8 cellular contexts compared by ENCODE assay signal in the genomic region with DNA sequence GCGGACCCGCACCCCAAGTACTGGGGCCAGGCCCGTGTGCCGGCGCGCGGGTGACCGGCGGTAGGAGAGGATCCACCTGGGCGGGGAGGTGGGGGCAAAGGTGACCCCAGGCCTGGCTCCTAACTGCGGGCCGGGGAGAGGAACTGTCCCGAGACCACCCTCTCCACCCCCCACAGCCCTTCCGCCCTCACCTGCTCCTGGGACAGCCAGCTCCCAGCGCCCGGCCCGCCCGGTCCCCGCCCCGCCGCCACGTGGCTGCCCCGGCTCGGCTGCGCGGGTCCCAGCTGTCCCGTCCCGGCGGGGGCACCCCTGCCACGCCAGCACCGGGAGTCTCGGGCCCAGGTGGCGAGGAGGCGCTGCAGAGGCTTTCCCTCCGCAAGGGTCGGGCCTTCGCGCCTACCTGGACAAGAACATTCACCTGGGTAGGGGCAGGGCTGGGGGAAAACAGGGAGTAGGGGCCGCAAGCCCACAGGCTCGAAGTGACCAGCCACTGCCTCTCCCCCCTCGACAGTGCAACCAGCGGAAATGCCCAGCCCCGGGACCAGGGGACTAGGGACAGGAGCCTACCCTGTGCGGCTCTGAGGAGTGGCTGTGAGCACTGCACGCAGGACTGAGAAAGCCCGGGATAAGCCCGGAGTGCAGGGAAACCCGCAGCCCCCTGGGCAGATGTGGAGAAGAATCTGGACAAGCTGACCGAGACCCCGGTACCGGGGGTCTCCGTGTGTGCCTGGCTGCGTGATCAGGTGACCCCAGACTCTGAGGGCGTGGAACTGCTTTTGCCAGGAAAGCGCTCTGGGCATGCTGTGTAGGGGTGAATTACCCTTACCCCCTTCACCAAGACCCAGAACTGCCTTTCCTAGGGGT. TPM values are rescaled to one million over a fixed set of nuclear protein-coding genes. Genes with fewer than 3 reads are reported as not detected.
DNase-seq lines count a peak whose midpoint lies in the region; ATAC-seq and TF ChIP-seq lines count a peak whose summit lies in the region.

A gene with protein sequence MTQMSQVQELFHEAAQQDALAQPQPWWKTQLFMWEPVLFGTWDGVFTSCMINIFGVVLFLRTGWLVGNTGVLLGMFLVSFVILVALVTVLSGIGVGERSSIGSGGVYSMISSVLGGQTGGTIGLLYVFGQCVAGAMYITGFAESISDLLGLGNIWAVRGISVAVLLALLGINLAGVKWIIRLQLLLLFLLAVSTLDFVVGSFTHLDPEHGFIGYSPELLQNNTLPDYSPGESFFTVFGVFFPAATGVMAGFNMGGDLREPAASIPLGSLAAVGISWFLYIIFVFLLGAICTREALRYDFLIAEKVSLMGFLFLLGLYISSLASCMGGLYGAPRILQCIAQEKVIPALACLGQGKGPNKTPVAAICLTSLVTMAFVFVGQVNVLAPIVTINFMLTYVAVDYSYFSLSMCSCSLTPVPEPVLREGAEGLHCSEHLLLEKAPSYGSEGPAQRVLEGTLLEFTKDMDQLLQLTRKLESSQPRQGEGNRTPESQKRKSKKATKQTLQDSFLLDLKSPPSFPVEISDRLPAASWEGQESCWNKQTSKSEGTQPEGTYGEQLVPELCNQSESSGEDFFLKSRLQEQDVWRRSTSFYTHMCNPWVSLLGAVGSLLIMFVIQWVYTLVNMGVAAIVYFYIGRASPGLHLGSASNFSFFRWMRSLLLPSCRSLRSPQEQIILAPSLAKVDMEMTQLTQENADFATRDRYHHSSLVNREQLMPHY (minus strand): TSS at position 240 of the 864 bp plus-strand sequence. CDS start 1,399 bp downstream, outside the sequence.

- H3K27ac ChIP-seq in sigmoid colon = no peak within 1 kb of the TSS

- ATAC-seq in SK-N-SH treated with all-trans-retinoic acid at 6 μM for 48 hours = peak; percentile 10; the same call in 1 of the 3 replicates
- ATAC-seq in left ventricle myocardium superior = peak; percentile 78
- no peak for ATAC-seq in HG03097 (IDR thresholded peaks at IDR 0.05; ENCODE audit: low FRiP score, unreplicated experiment)
- no peak for ATAC-seq in HG03342 (IDR thresholded peaks at IDR 0.05; ENCODE audit: unreplicated experiment)

- no peak for TF ChIP-seq POLR2A in sigmoid colon (IDR thresholded peaks at IDR 0.05)

- 4 to 9% methylated on average over 55 of the region's 55 CpGs for WGBS in sigmoid colon, 2 donors

- no peaks in the 10 kb centered on the region for H3K9me3 ChIP-seq in sigmoid colon

- peaks cover 0 to 14% (median 14%) of the 10 kb centered on the region in 4 donors for H3K4me1 ChIP-seq in sigmoid colon

- H3K27me3 ChIP-seq in sigmoid colon = peaks cover 19 to 46% (median 20%) of the 10 kb centered on the region in 3 donors

- TF ChIP-seq CTCF in GM13976 (IDR thresholded peaks at IDR 0.05; ENCODE audit: borderline replicate concordance, control extremely low read depth, extremely low read depth, insufficient read depth, missing control alignments) = no peak
- no peak for TF ChIP-seq CTCF in sigmoid colon (IDR thresholded peaks at IDR 0.05)

- intact Hi-C loops in left ventricle myocardium superior (cut with micrococcal nuclease) = no loop called here
- intact Hi-C loops in sigmoid colon (cut with DNase I) = no loop called here

- H3K4me3 ChIP-seq in sigmoid colon = peak within 1 kb of the TSS; percentile 12 to 48 (median 42)

- no peaks in the 10 kb centered on the region for H3K36me3 ChIP-seq in sigmoid colon

- TF ChIP-seq EP300 in sigmoid colon (IDR thresholded peaks at IDR 0.05) = no peak

- DNase-seq in GM13976 (ENCODE audit: low spot score) (peak; percentile 61), left ventricle myocardium superior (peak; percentile 29), sigmoid colon (no peak), middle frontal gyrus (ENCODE audit: extremely low spot score, low spot score) (no peak)
- DNase-seq in central memory CD4-positive, alpha-beta T cell = no peak

- in situ Hi-C loops in GM13976 (cut with MboI; ENCODE audit: low sequenced_read_pairs, unreplicated experiment) = loop anchor here (10.0 kb wide), 1 partner anchor 222 kb away; no protein-coding TSS in a partner anchor

TF ChIP-seq in SK-N-SH treated with all-trans-retinoic acid at 6 μM for 48 hours, 23 proteins besides CTCF, POLR2A, EP300 and RAD21:
- TF ChIP-seq ESRRG (CRISPR knock-in tag; IDR thresholded peaks at IDR 0.05) (no peak), GLIS3 (CRISPR knock-in tag; IDR thresholded peaks at IDR 0.05) (no peak), ZFP30 (CRISPR knock-in tag; IDR thresholded peaks at IDR 0.05) (no peak), TOX (CRISPR knock-in tag; IDR thresholded peaks at IDR 0.05; ENCODE audit: borderline replicate concordance) (no peak), BACH2 (CRISPR knock-in tag; IDR thresholded peaks at IDR 0.05; ENCODE audit: borderline replicate concordance) (no peak), ZNF8 (CRISPR knock-in tag; IDR thresholded peaks at IDR 0.05) (no peak)
- TF ChIP-seq, protein P1, sequence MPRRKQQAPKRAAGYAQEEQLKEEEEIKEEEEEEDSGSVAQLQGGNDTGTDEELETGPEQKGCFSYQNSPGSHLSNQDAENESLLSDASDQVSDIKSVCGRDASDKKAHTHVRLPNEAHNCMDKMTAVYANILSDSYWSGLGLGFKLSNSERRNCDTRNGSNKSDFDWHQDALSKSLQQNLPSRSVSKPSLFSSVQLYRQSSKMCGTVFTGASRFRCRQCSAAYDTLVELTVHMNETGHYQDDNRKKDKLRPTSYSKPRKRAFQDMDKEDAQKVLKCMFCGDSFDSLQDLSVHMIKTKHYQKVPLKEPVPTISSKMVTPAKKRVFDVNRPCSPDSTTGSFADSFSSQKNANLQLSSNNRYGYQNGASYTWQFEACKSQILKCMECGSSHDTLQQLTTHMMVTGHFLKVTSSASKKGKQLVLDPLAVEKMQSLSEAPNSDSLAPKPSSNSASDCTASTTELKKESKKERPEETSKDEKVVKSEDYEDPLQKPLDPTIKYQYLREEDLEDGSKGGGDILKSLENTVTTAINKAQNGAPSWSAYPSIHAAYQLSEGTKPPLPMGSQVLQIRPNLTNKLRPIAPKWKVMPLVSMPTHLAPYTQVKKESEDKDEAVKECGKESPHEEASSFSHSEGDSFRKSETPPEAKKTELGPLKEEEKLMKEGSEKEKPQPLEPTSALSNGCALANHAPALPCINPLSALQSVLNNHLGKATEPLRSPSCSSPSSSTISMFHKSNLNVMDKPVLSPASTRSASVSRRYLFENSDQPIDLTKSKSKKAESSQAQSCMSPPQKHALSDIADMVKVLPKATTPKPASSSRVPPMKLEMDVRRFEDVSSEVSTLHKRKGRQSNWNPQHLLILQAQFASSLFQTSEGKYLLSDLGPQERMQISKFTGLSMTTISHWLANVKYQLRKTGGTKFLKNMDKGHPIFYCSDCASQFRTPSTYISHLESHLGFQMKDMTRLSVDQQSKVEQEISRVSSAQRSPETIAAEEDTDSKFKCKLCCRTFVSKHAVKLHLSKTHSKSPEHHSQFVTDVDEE (CRISPR knock-in tag; IDR thresholded peaks at IDR 0.05) = no peak
- TF ChIP-seq, protein P2, sequence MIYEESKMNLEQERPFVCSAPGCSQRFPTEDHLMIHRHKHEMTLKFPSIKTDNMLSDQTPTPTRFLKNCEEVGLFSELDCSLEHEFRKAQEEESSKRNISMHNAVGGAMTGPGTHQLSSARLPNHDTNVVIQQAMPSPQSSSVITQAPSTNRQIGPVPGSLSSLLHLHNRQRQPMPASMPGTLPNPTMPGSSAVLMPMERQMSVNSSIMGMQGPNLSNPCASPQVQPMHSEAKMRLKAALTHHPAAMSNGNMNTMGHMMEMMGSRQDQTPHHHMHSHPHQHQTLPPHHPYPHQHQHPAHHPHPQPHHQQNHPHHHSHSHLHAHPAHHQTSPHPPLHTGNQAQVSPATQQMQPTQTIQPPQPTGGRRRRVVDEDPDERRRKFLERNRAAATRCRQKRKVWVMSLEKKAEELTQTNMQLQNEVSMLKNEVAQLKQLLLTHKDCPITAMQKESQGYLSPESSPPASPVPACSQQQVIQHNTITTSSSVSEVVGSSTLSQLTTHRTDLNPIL (CRISPR knock-in tag; IDR thresholded peaks at IDR 0.05; ENCODE audit: low read depth) = no peak
- TF ChIP-seq, protein P3, sequence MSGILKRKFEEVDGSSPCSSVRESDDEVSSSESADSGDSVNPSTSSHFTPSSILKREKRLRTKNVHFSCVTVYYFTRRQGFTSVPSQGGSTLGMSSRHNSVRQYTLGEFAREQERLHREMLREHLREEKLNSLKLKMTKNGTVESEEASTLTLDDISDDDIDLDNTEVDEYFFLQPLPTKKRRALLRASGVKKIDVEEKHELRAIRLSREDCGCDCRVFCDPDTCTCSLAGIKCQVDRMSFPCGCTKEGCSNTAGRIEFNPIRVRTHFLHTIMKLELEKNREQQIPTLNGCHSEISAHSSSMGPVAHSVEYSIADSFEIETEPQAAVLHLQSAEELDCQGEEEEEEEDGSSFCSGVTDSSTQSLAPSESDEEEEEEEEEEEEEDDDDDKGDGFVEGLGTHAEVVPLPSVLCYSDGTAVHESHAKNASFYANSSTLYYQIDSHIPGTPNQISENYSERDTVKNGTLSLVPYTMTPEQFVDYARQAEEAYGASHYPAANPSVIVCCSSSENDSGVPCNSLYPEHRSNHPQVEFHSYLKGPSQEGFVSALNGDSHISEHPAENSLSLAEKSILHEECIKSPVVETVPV (CRISPR knock-in tag; IDR thresholded peaks at IDR 0.05) = no peak

RNA-seq across cellular contexts. Expression of the gene that starts here (rescaled TPM):
- total RNA-seq in left ventricle myocardium superior = 0.52 TPM
- total RNA-seq in sigmoid colon = under 1 TPM in 1 of 4 donors, not detected in 3; 0.33 TPM
- polyA plus RNA-seq in sigmoid colon = 1 to 10 TPM; 1.6 to 6.3 (median 1.8) TPM

Comparison
In these comparisons a context has a peak if more than half of its experiments do, and no peak if none do; other contexts are left out.
1. Peak in DNase-seq and ATAC-seq in left ventricle myocardium superior; RNA of the gene not detected or under 1 TPM.